ENCODE assay signal across 20 cellular contexts in the genomic region with DNA sequence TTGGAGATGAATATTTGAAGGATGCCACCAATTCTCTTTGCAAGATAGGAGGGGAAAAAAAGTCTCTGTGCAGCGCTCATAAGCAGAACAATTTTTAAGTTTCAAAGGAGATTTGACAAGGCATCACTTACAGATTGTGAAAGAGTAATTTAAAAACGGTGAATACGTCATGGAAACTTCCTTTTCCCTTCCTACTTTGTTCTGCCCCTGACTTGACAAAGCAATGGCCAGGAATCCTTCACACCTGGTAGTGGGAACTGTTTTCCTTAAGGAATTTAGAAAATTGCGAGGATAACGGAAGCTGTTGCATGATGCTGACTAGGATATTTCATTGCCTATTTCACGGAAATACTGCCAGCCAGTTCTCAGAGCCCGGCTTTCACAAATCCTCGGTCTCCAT.
"Had no signal": no experiment of that assay in that cellular context is flagged by ENCODE, and none has a peak within 500 bp of the region (broad histone marks: within the 10 kb centered on the region; RNA-seq: fewer than 3 reads in every experiment).

No MANE protein-coding gene starts in this region.

- H3K9me3 ChIP-seq: left ventricle myocardium inferior, suprapubic skin had no signal

- H3K4me1 ChIP-seq: foreskin keratinocyte, left ventricle myocardium inferior, suprapubic skin had no signal

- H3K36me3 ChIP-seq: brain microvascular endothelial cell, left ventricle myocardium inferior, suprapubic skin had no signal

- H3K27me3 ChIP-seq: brain microvascular endothelial cell, foreskin keratinocyte, suprapubic skin had no signal

- H3K27ac Mint-ChIP-seq: activated naive CD8-positive, alpha-beta T cell treated with anti-CD3 and anti-CD28 coated beads, Interleukin-2, amount 10 ng/mL, durations not matched to agents 7 days and 5 days; activated T-cell treated with anti-CD3 and anti-CD28 coated beads, Interleukin-2, amount 50 U/mL, for 24 hours; nephron had no signal

- H3K9me3 Mint-ChIP-seq: activated naive CD8-positive, alpha-beta T cell treated with anti-CD3 and anti-CD28 coated beads, Interleukin-2, amount 10 ng/mL, durations not matched to agents 7 days and 5 days; activated T-cell treated with anti-CD3 and anti-CD28 coated beads, Interleukin-2, amount 50 U/mL, for 24 hours; nephron had no signal

- H3K36me3 Mint-ChIP-seq: activated naive CD8-positive, alpha-beta T cell treated with anti-CD3 and anti-CD28 coated beads, Interleukin-2, amount 10 ng/mL, durations not matched to agents 7 days and 5 days had no signal

- DNase-seq: activated CD4-positive, alpha-beta T cell treated with anti-CD3 and anti-CD28 coated beads for 1 hour; activated CD4-positive, alpha-beta T cell treated with anti-CD3 and anti-CD28 coated beads, Interleukin-2, amount 50 U/mL, for 48 hours; activated gamma-delta T cell treated with Interleukin-2 at 50 U/mL for 16 hours; activated naive CD8-positive, alpha-beta T cell treated with anti-CD3 and anti-CD28 coated beads, Interleukin-2, amount 10 ng/mL, durations not matched to agents 7 days and 5 days; activated T-cell treated with anti-CD3 and anti-CD28 coated beads, Interleukin-2, amount 50 U/mL, for 24 hours; brain microvascular endothelial cell; cortex of kidney; effector CD4-positive, alpha-beta T cell; foreskin keratinocyte; glutamatergic neuron; hypothalamus; left ventricle myocardium inferior; mesenchymal stem cell; occipital lobe; stimulated activated CD4-positive, alpha-beta T cell treated with anti-CD3 and anti-CD28 coated beads, Interleukin-4, amount 100 ng/mL, for 24 hours; stimulated activated naive CD8-positive, alpha-beta T cell treated with anti-CD3 and anti-CD28 coated beads, Interleukin-15, Interleukin-2, amounts not matched to agents 100 U/mL and 50 U/mL, for 24 hours had no signal

- H3K27me3 Mint-ChIP-seq: activated T-cell treated with anti-CD3 and anti-CD28 coated beads, Interleukin-2, amount 50 U/mL, for 24 hours had no signal

- ATAC-seq: foreskin keratinocyte; stimulated activated naive CD8-positive, alpha-beta T cell treated with anti-CD3 and anti-CD28 coated beads, Interleukin-15, Interleukin-2, amounts not matched to agents 100 U/mL and 50 U/mL, for 24 hours had no signal

- H3K27ac ChIP-seq: brain microvascular endothelial cell, foreskin keratinocyte, left ventricle myocardium inferior, skin epidermis, suprapubic skin, VCaP had no signal

- H3K4me3 Mint-ChIP-seq: activated naive CD8-positive, alpha-beta T cell treated with anti-CD3 and anti-CD28 coated beads, Interleukin-2, amount 10 ng/mL, durations not matched to agents 7 days and 5 days; activated T-cell treated with anti-CD3 and anti-CD28 coated beads, Interleukin-2, amount 50 U/mL, for 24 hours; nephron had no signal

- H3K4me3 ChIP-seq: left ventricle myocardium inferior, skin epidermis, suprapubic skin had no signal
